In genomic region chr5:65482280-65482726, GRCh38 we compare ENCODE assay signal across 7 cellular contexts. TPM values are rescaled to one million over a fixed set of nuclear protein-coding genes. Genes with fewer than 3 reads are reported as not detected.
DNase-seq lines count a peak whose midpoint lies in the region; ATAC-seq and TF ChIP-seq lines count a peak whose summit lies in the region.

No MANE protein-coding gene starts in this region.

- ATAC-seq in HG03439 (IDR thresholded peaks at IDR 0.05; ENCODE audit: unreplicated experiment) (peak; percentile 12), sciatic nerve (peak; percentile 25)

- peak overlapping the region; percentile 85 to 86 for H3K27ac ChIP-seq in right atrium auricular region

- no peak for TF ChIP-seq CTCF in GM06990 (IDR thresholded peaks at IDR 0.05; ENCODE audit: insufficient read depth, low read length, poor library complexity, severe bottlenecking)
- TF ChIP-seq CTCF in right atrium auricular region (IDR thresholded peaks at IDR 0.05) = no peak

- no peaks in the 10 kb centered on the region for H3K36me3 Mint-ChIP-seq in activated naive CD8-positive, alpha-beta T cell

- peaks cover 10% of the 10 kb centered on the region for H3K4me1 Mint-ChIP-seq in activated naive CD8-positive, alpha-beta T cell (ENCODE audit: low read depth)

- peak overlapping the region; percentile 88 for H3K27ac Mint-ChIP-seq in activated naive CD8-positive, alpha-beta T cell

- DNase-seq in GM06990 (ENCODE audit: extremely low read depth, insufficient read length) = no peak
- DNase-seq in right atrium auricular region (ENCODE audit: low spot score) = no peak
- DNase-seq in sciatic nerve (ENCODE audit: low spot score) = no peak
- DNase-seq in NCI-H1417 treated with DMSO at 0.1 percent for 48 hours (lab: John Stamatoyannopoulos, UW) = no peak
- no peak for DNase-seq in HPDE6-E6E7 (ENCODE audit: extremely low spot score)

- intact Hi-C loops in sciatic nerve (cut with DNase I) = loop anchor here (10.0 kb wide), 1 partner anchor 668 kb away; no protein-coding TSS in a partner anchor

- H3K4me3 ChIP-seq in GM06990 (replicated peaks; ENCODE audit: low read depth, low read length) = peak overlapping the region; percentile 69
- peak overlapping the region; percentile 45 to 57 for H3K4me3 ChIP-seq in right atrium auricular region

- no peaks in the 10 kb centered on the region for H3K9me3 Mint-ChIP-seq in activated naive CD8-positive, alpha-beta T cell (ENCODE audit: low read depth)

- no peaks in the 10 kb centered on the region for H3K36me3 ChIP-seq in GM06990 (ENCODE audit: control insufficient read depth, insufficient read depth, low read length)
- no peaks in the 10 kb centered on the region for H3K36me3 ChIP-seq in right atrium auricular region

- no peaks in the 10 kb centered on the region for H3K9me3 ChIP-seq in right atrium auricular region

- H3K27me3 Mint-ChIP-seq in activated naive CD8-positive, alpha-beta T cell = no peaks in the 10 kb centered on the region

- H3K27me3 ChIP-seq in GM06990 (replicated peaks; ENCODE audit: control insufficient read depth, insufficient read depth, low read length) (no peaks in the 10 kb centered on the region), right atrium auricular region (no peaks in the 10 kb centered on the region)

- no peak overlapping the region for H3K4me3 Mint-ChIP-seq in activated naive CD8-positive, alpha-beta T cell

- peaks cover 0 to 18% of the 10 kb centered on the region in 2 donors for H3K4me1 ChIP-seq in right atrium auricular region

RNA-seq across cellular contexts. Expression of gene ADAMTS6, which starts 0.6 kb away (rescaled TPM):
- 1 to 10 TPM in 1 of 2 donors, under 1 TPM in 1; 0.74 to 2.2 TPM for total RNA-seq in right atrium auricular region
- total RNA-seq in sciatic nerve = 3.8 TPM
